In genomic region chr13:84132491-84132890, GRCh38 we compare ENCODE assay signal across 18 cellular contexts.
"Had no signal": no experiment of that assay in that cellular context is flagged by ENCODE, and none has a peak within 500 bp of the region (broad histone marks: within the 10 kb centered on the region; RNA-seq: fewer than 3 reads in every experiment).

No MANE protein-coding gene starts in this region.

- H3K27me3 ChIP-seq: heart right ventricle, spleen, transverse colon had no signal

- H3K4me1 ChIP-seq: heart right ventricle, transverse colon had no signal

- H3K27ac ChIP-seq: heart right ventricle, spleen, transverse colon had no signal

- ATAC-seq: esophagus mucosa; heart right ventricle; left lobe of liver; mucosa of descending colon; naive thymus-derived CD8-positive, alpha-beta T cell; sciatic nerve; stimulated activated memory B cell treated with anti-CD40 and anti-IgM and Interleukin-4, amounts not matched to agents 10 μg/mL and 1 μg/mL and 100 μg/mL, for 72 hours had no signal

- H3K36me3 ChIP-seq: heart right ventricle, spleen, transverse colon had no signal

- H3K9me3 Mint-ChIP-seq: naive thymus-derived CD8-positive, alpha-beta T cell; stimulated activated naive CD8-positive, alpha-beta T cell treated with anti-CD3 and anti-CD28 coated beads, Interleukin-15, Interleukin-2, amounts not matched to agents 100 ng/mL and 50 ng/mL, for 24 hours had no signal

- DNase-seq: effector memory CD4-positive, alpha-beta T cell; heart right ventricle; hypothalamus; islet precursor cell; mammary epithelial cell; mucosa of descending colon; naive thymus-derived CD8-positive, alpha-beta T cell; posterior cingulate gyrus; spleen; stimulated activated CD4-positive, alpha-beta T cell treated with anti-CD3 and anti-CD28 coated beads, Interleukin-15, amount 100 ng/mL, for 24 hours; stimulated activated CD4-positive, alpha-beta T cell treated with anti-CD3 and anti-CD28 coated beads, Interleukin-1b, Interleukin-23, amount 100 ng/mL, for 48 hours; stimulated activated CD4-positive, alpha-beta T cell treated with anti-CD3 and anti-CD28 coated beads, Interleukin-4, amount 100 ng/mL, for 24 hours; transverse colon had no signal

- H3K4me3 ChIP-seq: heart right ventricle, mucosa of descending colon, spleen, transverse colon had no signal

- H3K27ac Mint-ChIP-seq: naive thymus-derived CD8-positive, alpha-beta T cell; stimulated activated memory B cell treated with anti-CD40 and anti-IgM and Interleukin-4, amounts not matched to agents 10 μg/mL and 1 μg/mL and 100 μg/mL, for 72 hours; stimulated activated naive CD8-positive, alpha-beta T cell treated with anti-CD3 and anti-CD28 coated beads, Interleukin-15, Interleukin-2, amounts not matched to agents 100 ng/mL and 50 ng/mL, for 24 hours had no signal

- H3K4me3 Mint-ChIP-seq: naive thymus-derived CD8-positive, alpha-beta T cell; stimulated activated memory B cell treated with anti-CD40 and anti-IgM and Interleukin-4, amounts not matched to agents 10 μg/mL and 1 μg/mL and 100 μg/mL, for 72 hours; stimulated activated naive CD8-positive, alpha-beta T cell treated with anti-CD3 and anti-CD28 coated beads, Interleukin-15, Interleukin-2, amounts not matched to agents 100 ng/mL and 50 ng/mL, for 24 hours had no signal

- H3K36me3 Mint-ChIP-seq: naive thymus-derived CD8-positive, alpha-beta T cell; stimulated activated memory B cell treated with anti-CD40 and anti-IgM and Interleukin-4, amounts not matched to agents 10 μg/mL and 1 μg/mL and 100 μg/mL, for 72 hours had no signal

- H3K27me3 Mint-ChIP-seq: naive thymus-derived CD8-positive, alpha-beta T cell; stimulated activated memory B cell treated with anti-CD40 and anti-IgM and Interleukin-4, amounts not matched to agents 10 μg/mL and 1 μg/mL and 100 μg/mL, for 72 hours; stimulated activated naive CD8-positive, alpha-beta T cell treated with anti-CD3 and anti-CD28 coated beads, Interleukin-15, Interleukin-2, amounts not matched to agents 100 ng/mL and 50 ng/mL, for 24 hours had no signal
